ENCODE assay signal across 1 cellular context in the genomic region with DNA sequence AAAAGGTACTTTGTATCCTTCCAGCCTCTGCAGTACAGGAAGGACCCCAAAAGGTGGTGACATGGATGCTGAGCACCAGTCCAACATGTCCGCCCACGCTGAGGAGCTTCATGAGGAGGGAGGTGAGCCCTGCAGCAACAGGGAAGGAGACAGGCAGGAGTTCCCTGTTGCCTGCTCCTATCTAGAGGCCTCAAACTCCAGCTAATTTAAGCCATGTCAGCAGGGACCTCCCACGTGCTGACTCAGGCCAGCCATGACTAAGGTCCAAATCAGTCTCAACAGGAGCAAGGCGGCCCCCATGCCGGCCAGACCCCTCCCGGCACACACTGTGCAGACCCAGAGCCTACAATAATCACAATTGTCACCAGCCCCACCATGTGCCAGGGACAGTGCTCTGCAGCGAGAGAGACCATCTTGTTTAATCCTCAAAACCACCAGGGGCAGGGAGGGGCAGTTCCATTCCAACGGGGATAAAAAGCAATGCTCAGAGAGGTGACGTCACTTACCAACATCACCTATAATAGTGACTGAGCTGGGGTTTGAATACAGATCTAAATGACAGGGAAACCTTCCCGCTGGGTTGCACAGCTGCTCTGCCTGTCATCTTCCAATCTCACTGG.
TF ChIP-seq lines count a peak whose summit lies in the region.

No MANE protein-coding gene starts in this region.

TF ChIP-seq in K562, 482 proteins besides CTCF, POLR2A, EP300 and RAD21 (continued from another document):
- TF ChIP-seq BCLAF1 (IDR thresholded peaks at IDR 0.05; ENCODE audit: borderline replicate concordance in 1 of 2, control insufficient read depth in 1 of 2, low read depth in 2 of 2, low read length in 1 of 2), result peak in 1 of 2 experiments; percentile 59; a peak in 1 of 4 replicates
- 0 out of 2 replicates have a peak, but pooled peaks have one; percentile 60 for TF ChIP-seq MTA3 (IDR thresholded peaks at IDR 0.05; ENCODE audit: borderline replicate concordance)
- TF ChIP-seq SP2 (IDR thresholded peaks at IDR 0.05; ENCODE audit: extremely low read depth, low read depth, low read length, poor library complexity, severe bottlenecking), result no peak
- TF ChIP-seq, protein P1, sequence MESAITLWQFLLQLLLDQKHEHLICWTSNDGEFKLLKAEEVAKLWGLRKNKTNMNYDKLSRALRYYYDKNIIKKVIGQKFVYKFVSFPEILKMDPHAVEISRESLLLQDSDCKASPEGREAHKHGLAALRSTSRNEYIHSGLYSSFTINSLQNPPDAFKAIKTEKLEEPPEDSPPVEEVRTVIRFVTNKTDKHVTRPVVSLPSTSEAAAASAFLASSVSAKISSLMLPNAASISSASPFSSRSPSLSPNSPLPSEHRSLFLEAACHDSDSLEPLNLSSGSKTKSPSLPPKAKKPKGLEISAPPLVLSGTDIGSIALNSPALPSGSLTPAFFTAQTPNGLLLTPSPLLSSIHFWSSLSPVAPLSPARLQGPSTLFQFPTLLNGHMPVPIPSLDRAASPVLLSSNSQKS (CRISPR knock-in tag; IDR thresholded peaks at IDR 0.05), result no peak
- peak; percentile 98 for TF ChIP-seq C11orf30 (IDR thresholded peaks at IDR 0.05; ENCODE audit: low read depth)
- no peak for TF ChIP-seq NR2C2 (CRISPR knock-in tag; IDR thresholded peaks at IDR 0.05)
- peak; percentile 71 for TF ChIP-seq NR2C2 (tag; IDR thresholded peaks at IDR 0.05)
